Comparison of ENCODE assay signal across 1 cellular context in the genomic region with DNA sequence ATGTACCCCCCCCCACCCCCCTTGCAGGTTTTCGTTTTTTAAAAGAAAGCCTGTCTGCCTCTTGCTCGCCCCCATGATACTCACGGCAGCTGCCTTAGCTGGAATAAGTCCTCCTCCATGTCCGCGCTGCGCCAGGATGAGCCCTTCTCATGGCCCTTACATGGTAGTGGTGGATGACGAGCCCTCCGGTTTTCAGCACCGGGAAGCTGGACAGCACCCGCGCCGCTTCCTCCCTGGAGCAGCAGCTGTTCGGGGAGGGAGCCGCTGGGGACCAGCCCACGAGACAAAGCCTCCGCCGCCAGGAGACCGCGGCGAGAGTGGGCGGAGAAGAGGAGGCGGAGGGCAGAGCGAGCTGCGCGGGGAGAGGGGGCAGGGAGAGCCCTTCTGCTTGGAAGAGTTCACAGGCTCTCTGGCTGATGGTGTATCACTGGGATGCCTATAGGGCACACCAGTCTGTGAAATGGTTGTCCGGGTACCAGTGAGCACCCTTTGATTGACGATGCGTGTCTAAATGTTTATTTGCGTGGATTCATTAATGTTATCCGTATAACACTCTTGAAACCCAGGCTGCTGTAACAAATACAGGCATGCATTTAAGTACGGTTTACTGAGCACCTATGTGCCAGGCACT.
TF ChIP-seq lines count a peak whose summit lies in the region.

SVOP (minus strand) TSS at position 319 of the 631 bp plus-strand sequence; CDS start at position 119, 200 bp downstream.

TF ChIP-seq in HepG2, 621 proteins besides CTCF, POLR2A, EP300 and RAD21 (continued from another document and continues in another):
- TF ChIP-seq PATZ1 (CRISPR knock-in tag; IDR thresholded peaks at IDR 0.05) (peak; percentile 67), ATAD3A (CRISPR knock-in tag; IDR thresholded peaks at IDR 0.05) (0 out of 2 replicates have a peak, but pooled peaks have one; percentile 70), ZNF441 (CRISPR knock-in tag; IDR thresholded peaks at IDR 0.05; ENCODE audit: borderline replicate concordance) (peak; percentile 93), YEATS4 (CRISPR knock-in tag; IDR thresholded peaks at IDR 0.05; ENCODE audit: borderline replicate concordance) (peak; percentile 43; the same call in 1 of the 2 replicates), ZBED4 (CRISPR knock-in tag; IDR thresholded peaks at IDR 0.05; ENCODE audit: borderline replicate concordance) (peak; percentile 73; the same call in 1 of the 2 replicates), ZNF383 (CRISPR knock-in tag; IDR thresholded peaks at IDR 0.05; ENCODE audit: borderline replicate concordance) (no peak), SRSF9 (IDR thresholded peaks at IDR 0.05; ENCODE audit: borderline replicate concordance, insufficient read depth, low read depth, low read length, poor library complexity, severe bottlenecking) (no peak), ARID2 (CRISPR knock-in tag; IDR thresholded peaks at IDR 0.05; ENCODE audit: borderline replicate concordance) (0 out of 2 replicates have a peak, but pooled peaks have one; percentile 61), ZNF646 (CRISPR knock-in tag; IDR thresholded peaks at IDR 0.05) (no peak), ZNF580 (CRISPR knock-in tag; IDR thresholded peaks at IDR 0.05; ENCODE audit: borderline replicate concordance, low read depth) (peak; percentile 97), MEIS2 (CRISPR knock-in tag; IDR thresholded peaks at IDR 0.05) (peak; percentile 90; the same call in 1 of the 2 replicates), ATF7-NPFF (CRISPR knock-in tag; IDR thresholded peaks at IDR 0.05; ENCODE audit: low read depth) (peak; percentile 85; the same call in 1 of the 2 replicates), SIX1 (CRISPR knock-in tag; IDR thresholded peaks at IDR 0.05; ENCODE audit: borderline replicate concordance) (no peak), ZNF30 (CRISPR knock-in tag; IDR thresholded peaks at IDR 0.05) (no peak), GMEB1 (CRISPR knock-in tag; IDR thresholded peaks at IDR 0.05; ENCODE audit: borderline replicate concordance) (no peak), ZMYM2 (CRISPR knock-in tag; IDR thresholded peaks at IDR 0.05) (no peak), ZBTB20 (CRISPR knock-in tag; IDR thresholded peaks at IDR 0.05; ENCODE audit: borderline replicate concordance, low read depth) (peak; percentile 87; the same call in 1 of the 2 replicates), ZNF101 (CRISPR knock-in tag; IDR thresholded peaks at IDR 0.05; ENCODE audit: borderline replicate concordance, low read depth) (no peak), ZNF652 (CRISPR knock-in tag; IDR thresholded peaks at IDR 0.05; ENCODE audit: borderline replicate concordance, low read depth) (no peak), DDIT3 (CRISPR knock-in tag; IDR thresholded peaks at IDR 0.05) (no peak), ZNF564 (CRISPR knock-in tag; IDR thresholded peaks at IDR 0.05) (no peak), ZFP90 (CRISPR knock-in tag; IDR thresholded peaks at IDR 0.05; ENCODE audit: borderline replicate concordance) (peak; percentile 86), ELF1 (CRISPR knock-in tag; IDR thresholded peaks at IDR 0.05) (peak; percentile 57), TRIM24 (CRISPR knock-in tag; IDR thresholded peaks at IDR 0.05) (no peak), THAP8 (CRISPR knock-in tag; IDR thresholded peaks at IDR 0.05; ENCODE audit: borderline replicate concordance) (no peak), ZSCAN22 (CRISPR knock-in tag; IDR thresholded peaks at IDR 0.05) (0 out of 2 replicates have a peak, but pooled peaks have one; percentile 43), HES4 (CRISPR knock-in tag; IDR thresholded peaks at IDR 0.05; ENCODE audit: borderline replicate concordance) (peak; percentile 92), REXO4 (CRISPR knock-in tag; IDR thresholded peaks at IDR 0.05; ENCODE audit: borderline replicate concordance) (no peak), HHEX (CRISPR knock-in tag; IDR thresholded peaks at IDR 0.05) (no peak), NCOA2 (CRISPR knock-in tag; IDR thresholded peaks at IDR 0.05) (peak; percentile 78), NFE2L2 (IDR thresholded peaks at IDR 0.05; ENCODE audit: low read length) (no peak), PCBP1 (IDR thresholded peaks at IDR 0.05; ENCODE audit: borderline replicate concordance, low read depth, low read length) (no peak), RFXANK (CRISPR knock-in tag; IDR thresholded peaks at IDR 0.05) (peak; percentile 80; the same call in 1 of the 2 replicates), MED1 (CRISPR knock-in tag; IDR thresholded peaks at IDR 0.05) (peak; percentile 65)
- TF ChIP-seq, protein P1, sequence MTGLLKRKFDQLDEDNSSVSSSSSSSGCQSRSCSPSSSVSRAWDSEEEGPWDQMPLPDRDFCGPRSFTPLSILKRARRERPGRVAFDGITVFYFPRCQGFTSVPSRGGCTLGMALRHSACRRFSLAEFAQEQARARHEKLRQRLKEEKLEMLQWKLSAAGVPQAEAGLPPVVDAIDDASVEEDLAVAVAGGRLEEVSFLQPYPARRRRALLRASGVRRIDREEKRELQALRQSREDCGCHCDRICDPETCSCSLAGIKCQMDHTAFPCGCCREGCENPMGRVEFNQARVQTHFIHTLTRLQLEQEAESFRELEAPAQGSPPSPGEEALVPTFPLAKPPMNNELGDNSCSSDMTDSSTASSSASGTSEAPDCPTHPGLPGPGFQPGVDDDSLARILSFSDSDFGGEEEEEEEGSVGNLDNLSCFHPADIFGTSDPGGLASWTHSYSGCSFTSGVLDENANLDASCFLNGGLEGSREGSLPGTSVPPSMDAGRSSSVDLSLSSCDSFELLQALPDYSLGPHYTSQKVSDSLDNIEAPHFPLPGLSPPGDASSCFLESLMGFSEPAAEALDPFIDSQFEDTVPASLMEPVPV (CRISPR knock-in tag; IDR thresholded peaks at IDR 0.05): peak; percentile 65; the same call in 1 of the 2 replicates
- TF ChIP-seq, protein P2, sequence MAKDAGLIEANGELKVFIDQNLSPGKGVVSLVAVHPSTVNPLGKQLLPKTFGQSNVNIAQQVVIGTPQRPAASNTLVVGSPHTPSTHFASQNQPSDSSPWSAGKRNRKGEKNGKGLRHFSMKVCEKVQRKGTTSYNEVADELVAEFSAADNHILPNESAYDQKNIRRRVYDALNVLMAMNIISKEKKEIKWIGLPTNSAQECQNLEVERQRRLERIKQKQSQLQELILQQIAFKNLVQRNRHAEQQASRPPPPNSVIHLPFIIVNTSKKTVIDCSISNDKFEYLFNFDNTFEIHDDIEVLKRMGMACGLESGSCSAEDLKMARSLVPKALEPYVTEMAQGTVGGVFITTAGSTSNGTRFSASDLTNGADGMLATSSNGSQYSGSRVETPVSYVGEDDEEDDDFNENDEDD (CRISPR knock-in tag; IDR thresholded peaks at IDR 0.05; ENCODE audit: borderline replicate concordance): peak; percentile 52; the same call in 1 of the 2 replicates
- TF ChIP-seq, protein P3, sequence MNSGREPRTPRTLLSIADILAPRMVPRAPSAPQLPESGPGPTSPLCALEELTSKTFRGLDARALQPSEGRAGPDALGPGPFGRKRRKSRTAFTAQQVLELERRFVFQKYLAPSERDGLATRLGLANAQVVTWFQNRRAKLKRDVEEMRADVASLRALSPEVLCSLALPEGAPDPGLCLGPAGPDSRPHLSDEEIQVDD (CRISPR knock-in tag; IDR thresholded peaks at IDR 0.05; ENCODE audit: borderline replicate concordance): peak; percentile 69; the same call in 1 of the 2 replicates
